1 cellular context compared by ENCODE assay signal in genomic region chr3:190307164-190307545, GRCh38.
TF ChIP-seq lines count a peak whose summit lies in the region.

No MANE protein-coding gene starts in this region.

TF ChIP-seq in HepG2, 621 proteins besides CTCF, POLR2A, EP300 and RAD21 (continued from another document and continues in another):
- TF ChIP-seq PRDM4 (CRISPR knock-in tag; IDR thresholded peaks at IDR 0.05; ENCODE audit: borderline replicate concordance), result no peak
- TF ChIP-seq ZNF704 (CRISPR knock-in tag; IDR thresholded peaks at IDR 0.05; ENCODE audit: borderline replicate concordance), result no peak
- TF ChIP-seq ZNF740 (CRISPR knock-in tag; IDR thresholded peaks at IDR 0.05), result no peak
- TF ChIP-seq ZFP41 (CRISPR knock-in tag; IDR thresholded peaks at IDR 0.05; ENCODE audit: borderline replicate concordance), result no peak
- TF ChIP-seq ZKSCAN5 (CRISPR knock-in tag; IDR thresholded peaks at IDR 0.05), result no peak
- TF ChIP-seq ZNF343 (CRISPR knock-in tag; IDR thresholded peaks at IDR 0.05), result no peak
- TF ChIP-seq ATM (IDR thresholded peaks at IDR 0.05; ENCODE audit: borderline replicate concordance), result no peak
- TF ChIP-seq MXI1 (IDR thresholded peaks at IDR 0.05; ENCODE audit: borderline replicate concordance, low read depth, low read length), result no peak
- peak; percentile 96 for TF ChIP-seq HNF4A (CRISPR knock-in tag; IDR thresholded peaks at IDR 0.05)
- TF ChIP-seq TCF7 (IDR thresholded peaks at IDR 0.05; ENCODE audit: low read depth), result peak; percentile 77
- TF ChIP-seq DDIT3 (CRISPR knock-in tag; IDR thresholded peaks at IDR 0.05), result no peak; the same call in 1 of the 2 replicates
- TF ChIP-seq NFYC (CRISPR knock-in tag; IDR thresholded peaks at IDR 0.05), result peak; percentile 54
- TF ChIP-seq GABPA (IDR thresholded peaks at IDR 0.05; ENCODE audit: low read depth, low read length), result no peak
- TF ChIP-seq GABPA (CRISPR knock-in tag; IDR thresholded peaks at IDR 0.05; ENCODE audit: low read depth), result 0 out of 2 replicates have a peak, but pooled peaks have one; percentile 32
- no peak for TF ChIP-seq ZNF556 (CRISPR knock-in tag; IDR thresholded peaks at IDR 0.05; ENCODE audit: borderline replicate concordance)
- peak; percentile 87 for TF ChIP-seq BCL6 (CRISPR knock-in tag; IDR thresholded peaks at IDR 0.05)
- peak; percentile 75 for TF ChIP-seq ZSCAN9 (CRISPR knock-in tag; IDR thresholded peaks at IDR 0.05; ENCODE audit: borderline replicate concordance)
- TF ChIP-seq MLXIP (CRISPR knock-in tag; IDR thresholded peaks at IDR 0.05; ENCODE audit: borderline replicate concordance), result no peak
- no peak for TF ChIP-seq ZNF724P (CRISPR knock-in tag; IDR thresholded peaks at IDR 0.05; ENCODE audit: borderline replicate concordance)
- TF ChIP-seq ZNF430 (CRISPR knock-in tag; IDR thresholded peaks at IDR 0.05), result no peak
- 0 out of 2 replicates have a peak, but pooled peaks have one; percentile 52 for TF ChIP-seq ARID2 (CRISPR knock-in tag; IDR thresholded peaks at IDR 0.05; ENCODE audit: borderline replicate concordance)
- TF ChIP-seq TOPORS (CRISPR knock-in tag; IDR thresholded peaks at IDR 0.05), result peak; percentile 58; the same call in 1 of the 2 replicates
- no peak for TF ChIP-seq FOXO4 (CRISPR knock-in tag; conservative IDR thresholded peaks at IDR 0.05)
- peak; percentile 79 for TF ChIP-seq HHEX (CRISPR knock-in tag; IDR thresholded peaks at IDR 0.05)
- TF ChIP-seq UBTF (CRISPR knock-in tag; IDR thresholded peaks at IDR 0.05), result no peak
- TF ChIP-seq FOSL1 (CRISPR knock-in tag; IDR thresholded peaks at IDR 0.05; ENCODE audit: borderline replicate concordance), result peak; percentile 88; the same call in 1 of the 2 replicates
- 0 out of 2 replicates have a peak, but pooled peaks have one; percentile 23 for TF ChIP-seq PRDM10 (CRISPR knock-in tag; IDR thresholded peaks at IDR 0.05; ENCODE audit: low read depth)
- no peak for TF ChIP-seq MTERF4 (CRISPR knock-in tag; IDR thresholded peaks at IDR 0.05)
- no peak for TF ChIP-seq ZNF839 (CRISPR knock-in tag; IDR thresholded peaks at IDR 0.05; ENCODE audit: borderline replicate concordance)
- no peak for TF ChIP-seq FUBP1 (CRISPR knock-in tag; IDR thresholded peaks at IDR 0.05; ENCODE audit: borderline replicate concordance)
- no peak for TF ChIP-seq ZNF44 (CRISPR knock-in tag; IDR thresholded peaks at IDR 0.05)
- no peak for TF ChIP-seq ZNF468 (CRISPR knock-in tag; IDR thresholded peaks at IDR 0.05)
- peak; percentile 85 for TF ChIP-seq JUND (CRISPR knock-in tag; IDR thresholded peaks at IDR 0.05)
- TF ChIP-seq ZBTB7B (CRISPR knock-in tag; IDR thresholded peaks at IDR 0.05), result 0 out of 2 replicates have a peak, but pooled peaks have one; percentile 43
- TF ChIP-seq ZNF850 (CRISPR knock-in tag; conservative IDR thresholded peaks at IDR 0.05), result no peak
- TF ChIP-seq ZNF878 (CRISPR knock-in tag; IDR thresholded peaks at IDR 0.05), result peak; percentile 50; the same call in 1 of the 2 replicates
- no peak for TF ChIP-seq ZNF672 (CRISPR knock-in tag; IDR thresholded peaks at IDR 0.05)
- TF ChIP-seq ARID3A (IDR thresholded peaks at IDR 0.05; ENCODE audit: low read depth, low read length), result peak; percentile 93
- TF ChIP-seq TSC22D2 (CRISPR knock-in tag; IDR thresholded peaks at IDR 0.05; ENCODE audit: borderline replicate concordance), result no peak
- peak; percentile 97 for TF ChIP-seq FOXA1 (IDR thresholded peaks at IDR 0.05)
- TF ChIP-seq FOXA1 (CRISPR knock-in tag; IDR thresholded peaks at IDR 0.05), result peak; percentile 94
